In the genomic region with DNA sequence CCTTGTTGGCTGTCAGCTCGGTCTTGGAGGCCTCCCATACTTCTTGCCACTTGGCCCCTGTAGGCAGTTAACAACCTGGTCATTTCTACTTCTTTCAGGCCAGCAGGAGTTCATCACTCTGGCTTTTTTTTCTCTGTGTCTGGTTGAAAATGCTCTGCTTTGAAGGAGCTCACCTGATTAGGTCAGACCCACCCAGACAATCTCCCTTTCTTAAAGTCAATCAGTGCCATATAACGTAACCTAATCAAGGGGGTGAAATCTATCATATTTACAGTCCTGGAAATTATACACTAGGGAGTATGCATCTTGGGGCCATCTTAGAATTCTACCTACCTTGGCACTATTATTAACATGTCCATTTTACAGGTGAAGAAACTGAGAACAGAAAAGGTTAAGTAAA, we compare ENCODE assay signal across 34 cellular contexts.
"Had no signal": no experiment of that assay in that cellular context is flagged by ENCODE, and none has a peak within 500 bp of the region (broad histone marks: within the 10 kb centered on the region; RNA-seq: fewer than 3 reads in every experiment).

No MANE protein-coding gene starts in this region.

- H3K36me3 ChIP-seq: MG63 had no signal

- H3K4me2 ChIP-seq: KMS-11 had no signal

- H3K27me3 ChIP-seq: MG63 had no signal

- DNase-seq: Kasumi-1, MG63, MM.1S, MV-4-11, NCI-H1048, NCI-H1092, NCI-H1105, NCI-H1105 treated with DMSO at 0.1 percent for 48 hours, NCI-H1417, NCI-H1417 treated with DMSO at 0.1 percent for 48 hours, NCI-H1436, NCI-H1436 treated with DMSO at 0.1 percent for 48 hours, NCI-H146, NCI-H1694, NCI-H1694 treated with DMSO at 0.1 percent for 48 hours, NCI-H187, NCI-H187 treated with DMSO at 0.1 percent for 48 hours, NCI-H1930, NCI-H2029, NCI-H2029 treated with DMSO at 0.1 percent for 48 hours, NCI-H2081, NCI-H2081 treated with DMSO at 0.1 percent for 48 hours, NCI-H2107, NCI-H2171, NCI-H2171 treated with DMSO at 0.1 percent for 48 hours, NCI-H2227 treated with DMSO at 0.1 percent for 48 hours, NCI-H226, NCI-H345, NCI-H446, NCI-H446 treated with DMSO at 0.1 percent for 48 hours, NCI-H510A, NCI-H510A treated with DMSO at 0.1 percent for 48 hours, NCI-H524 treated with DMSO at 0.1 percent for 48 hours had no signal

- H3K27ac ChIP-seq: KMS-11 had no signal

- H3K4me3 ChIP-seq: MG63 had no signal

- H3K9ac ChIP-seq: KMS-11 had no signal

- H3K9me3 ChIP-seq: MG63 had no signal
